In the genomic region with DNA sequence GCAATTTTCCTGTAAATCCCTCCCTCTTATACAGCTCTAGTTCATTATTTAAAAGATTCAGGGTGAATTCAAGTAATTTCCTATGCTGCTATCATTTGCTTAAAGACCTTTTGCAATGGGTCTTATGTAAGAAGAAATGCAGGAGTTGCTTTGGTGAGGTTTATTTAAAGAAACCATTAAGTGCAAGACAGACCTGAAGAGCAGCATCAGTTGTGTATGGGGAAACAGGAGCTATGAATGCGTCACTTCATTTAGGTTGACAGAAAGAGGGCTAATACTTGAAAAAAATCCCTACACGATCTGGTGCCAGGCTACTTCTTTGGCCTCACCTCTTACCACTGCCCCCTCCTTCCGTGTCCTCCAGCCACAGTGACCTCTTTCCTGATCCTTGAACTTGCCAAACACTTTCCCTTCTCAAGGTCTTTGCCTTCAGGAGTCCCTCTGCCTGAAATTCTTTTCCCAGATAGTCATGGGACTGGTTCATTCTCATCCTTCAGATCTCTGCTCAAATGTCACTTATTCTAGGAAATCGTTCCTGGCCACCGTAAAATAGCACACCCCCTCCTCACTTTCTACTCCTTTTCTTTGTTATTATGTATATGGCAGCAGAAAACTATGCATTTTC, we compare ENCODE assay signal across 8 cellular contexts. TPM values are rescaled to one million over a fixed set of nuclear protein-coding genes. Genes with fewer than 3 reads are reported as not detected.
DNase-seq lines count a peak whose midpoint lies in the region; ATAC-seq and TF ChIP-seq lines count a peak whose summit lies in the region.

No MANE protein-coding gene starts in this region.

- peaks cover 31% of the 10 kb centered on the region for H3K4me1 ChIP-seq in CD8-positive, alpha-beta memory T cell (ENCODE audit: insufficient read depth, low read length)
- H3K4me1 ChIP-seq in MM.1S (ENCODE audit: low read length), result peaks cover 36% of the 10 kb centered on the region

- TF ChIP-seq CTCF in MM.1S (IDR thresholded peaks at IDR 0.05; ENCODE audit: low read length), result no peak
- TF ChIP-seq CTCF in nephron progenitor cell (IDR thresholded peaks at IDR 0.05), result no peak
- TF ChIP-seq CTCF in GM13976 (IDR thresholded peaks at IDR 0.05; ENCODE audit: borderline replicate concordance, control extremely low read depth, extremely low read depth, insufficient read depth, missing control alignments), result no peak

- peaks cover 31% of the 10 kb centered on the region for H3F3A ChIP-seq in MM.1S (ENCODE audit: insufficient read depth, low read length)

- H3K27me3 Mint-ChIP-seq in CD8-positive, alpha-beta memory T cell, result peaks cover 0 to 1% of the 10 kb centered on the region in 2 donors
- peaks cover 6% of the 10 kb centered on the region for H3K27me3 Mint-ChIP-seq in nephron progenitor cell (ENCODE audit: low read depth, poor library complexity)

- no peak for ATAC-seq in GM19035 (IDR thresholded peaks at IDR 0.05; ENCODE audit: unreplicated experiment)
- ATAC-seq in GM18861 (IDR thresholded peaks at IDR 0.05; ENCODE audit: unreplicated experiment), result no peak

- H3K36me3 ChIP-seq in CD8-positive, alpha-beta memory T cell (ENCODE audit: insufficient read depth, low read length), result no peaks in the 10 kb centered on the region
- H3K36me3 ChIP-seq in MM.1S (replicated peaks; ENCODE audit: insufficient read depth, low read length), result no peaks in the 10 kb centered on the region

- POLR2A ChIA-PET in CD8-positive, alpha-beta memory T cell (lab: Charles Lee), result no interaction called here

- peak overlapping the region; percentile 84 for H3K4me2 ChIP-seq in MM.1S (ENCODE audit: low read depth, low read length)

- peaks cover 27 to 38% (median 28%) of the 10 kb centered on the region in 3 donors for H3K4me1 Mint-ChIP-seq in CD8-positive, alpha-beta memory T cell
- H3K4me1 Mint-ChIP-seq in nephron progenitor cell, result peaks cover 22% of the 10 kb centered on the region

- peak overlapping the region; percentile 89 for H2AFZ ChIP-seq in MM.1S (ENCODE audit: low read length)

- peaks cover 0 to 9% (median 0%) of the 10 kb centered on the region in 3 donors for H3K36me3 Mint-ChIP-seq in CD8-positive, alpha-beta memory T cell
- H3K36me3 Mint-ChIP-seq in nephron progenitor cell (ENCODE audit: low read depth), result no peaks in the 10 kb centered on the region

- DNase-seq in CD8-positive, alpha-beta memory T cell, result no peak
- DNase-seq in MM.1S (no peak), cerebellum (ENCODE audit: low spot score) (peak; percentile 7), nephron progenitor cell (no peak), DMS153 treated with DMSO at 0.1 percent for 48 hours (lab: John Stamatoyannopoulos, UW; ENCODE audit: unreplicated experiment) (no peak), GM13976 (ENCODE audit: low spot score) (no peak)

- no peaks in the 10 kb centered on the region for H3K27me3 ChIP-seq in CD8-positive, alpha-beta memory T cell (ENCODE audit: insufficient read depth, low read length, poor library complexity, severe bottlenecking)
- no peaks in the 10 kb centered on the region for H3K27me3 ChIP-seq in MM.1S (replicated peaks; ENCODE audit: insufficient read depth, low read length)

- peak overlapping the region; percentile 88 to 93 (median 92) for H3K4me3 Mint-ChIP-seq in CD8-positive, alpha-beta memory T cell
- peak overlapping the region; percentile 90 for H3K4me3 Mint-ChIP-seq in nephron progenitor cell

- CTCF ChIA-PET in CD8-positive, alpha-beta memory T cell (lab: Charles Lee), result interaction anchor here (1.8 kb wide), 1 partner anchor 224 kb away, joined by 15 read pairs; no protein-coding TSS in a partner anchor

- H3K27ac Mint-ChIP-seq in CD8-positive, alpha-beta memory T cell, result peak overlapping the region; percentile 71 to 91 (median 80)
- H3K27ac Mint-ChIP-seq in nephron progenitor cell, result peak overlapping the region; percentile 96

- no peaks in the 10 kb centered on the region for H3K9me3 Mint-ChIP-seq in CD8-positive, alpha-beta memory T cell
- no peaks in the 10 kb centered on the region for H3K9me3 Mint-ChIP-seq in nephron progenitor cell

- in situ Hi-C loops in GM13976 (cut with MboI; ENCODE audit: low sequenced_read_pairs, unreplicated experiment), result loop anchor here (10.0 kb wide), 3 partner anchors 219 to 611 kb away; no protein-coding TSS in a partner anchor

- no peaks in the 10 kb centered on the region for H3K9me2 ChIP-seq in MM.1S (replicated peaks; ENCODE audit: insufficient read depth, low read length)

- H4K20me1 ChIP-seq in MM.1S (ENCODE audit: insufficient read depth, low read length), result no peaks in the 10 kb centered on the region

- no peaks in the 10 kb centered on the region for H3K9me3 ChIP-seq in CD8-positive, alpha-beta memory T cell (ENCODE audit: low read length)
- no peaks in the 10 kb centered on the region for H3K9me3 ChIP-seq in MM.1S (replicated peaks; ENCODE audit: insufficient read depth, low read length)

- H3K79me2 ChIP-seq in MM.1S (ENCODE audit: low read length), result peaks cover 19% of the 10 kb centered on the region

- peak overlapping the region; percentile 44 for H3K4me3 ChIP-seq in CD8-positive, alpha-beta memory T cell (ENCODE audit: low read length)
- peak overlapping the region; percentile 82 for H3K4me3 ChIP-seq in MM.1S (ENCODE audit: low read length)

- peak overlapping the region; percentile 81; the same call in 1 of the 2 replicates for H3K9ac ChIP-seq in MM.1S (ENCODE audit: low read length)

- peak overlapping the region; percentile 74 for H3K27ac ChIP-seq in CD8-positive, alpha-beta memory T cell (ENCODE audit: low read depth, low read length)
- H3K27ac ChIP-seq in MM.1S (ENCODE audit: low read length), result peak overlapping the region; percentile 92; the same call in 1 of the 2 replicates

RNA-seq across cellular contexts. Expression of a gene that starts 1.4 kb away (rescaled TPM):
- 10 to 100 TPM; 24.9 to 25.1 TPM for total RNA-seq in CD8-positive, alpha-beta memory T cell
- 9.6 TPM for polyA plus RNA-seq in CD8-positive, alpha-beta memory T cell
- total RNA-seq in cerebellum, result 36.4 TPM
